ENCODE assay signal across 14 cellular contexts in the genomic region with DNA sequence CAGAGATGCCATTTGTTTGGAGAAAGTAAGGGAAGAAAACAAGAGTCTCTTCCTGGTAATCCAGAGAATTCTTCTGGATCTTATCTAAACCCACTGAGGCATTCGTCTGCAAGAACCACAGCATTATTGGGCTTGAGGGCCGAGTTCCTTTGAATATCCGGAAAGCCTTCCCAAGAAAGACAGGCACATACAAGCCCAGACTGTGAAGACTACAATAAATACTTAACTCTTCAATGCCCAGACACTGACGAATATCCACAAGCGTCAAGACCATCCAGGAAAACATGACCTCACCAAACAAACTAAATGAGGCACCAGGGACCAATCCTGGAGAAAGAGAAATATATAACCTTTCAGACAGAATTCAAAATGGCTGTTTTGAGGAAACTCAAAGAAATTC.
DNase-seq lines count a peak whose midpoint lies in the region; TF ChIP-seq lines count a peak whose summit lies in the region.
"Had no signal": no experiment of that assay in that cellular context is flagged by ENCODE, and none has a peak within 500 bp of the region (broad histone marks: within the 10 kb centered on the region; RNA-seq: fewer than 3 reads in every experiment).

No MANE protein-coding gene starts in this region.

- no peak overlapping the region for H3K14ac ChIP-seq in trophoblast cell (ENCODE audit: low read length)

- H3K27me3 ChIP-seq in mammary epithelial cell (ENCODE audit: insufficient read depth, low read length) (no peaks in the 10 kb centered on the region), PC-9 (ENCODE audit: insufficient read depth, low read depth) (no peaks in the 10 kb centered on the region), trophoblast cell (ENCODE audit: insufficient read depth, low read length) (no peaks in the 10 kb centered on the region)

- H3K27ac ChIP-seq in mammary epithelial cell (ENCODE audit: insufficient read depth, low read depth, low read length) (no peak overlapping the region), PC-9 (no peak overlapping the region), trophoblast cell (ENCODE audit: low read depth, low read length) (no peak overlapping the region)

- no peak overlapping the region for H3K18ac ChIP-seq in trophoblast cell (ENCODE audit: low read length)

- no peak overlapping the region for H3K23ac ChIP-seq in trophoblast cell (ENCODE audit: low read length)

- 42% methylated on average over 5 of the region's 5 CpGs for WGBS in mammary epithelial cell (ENCODE audit: low coverage, missing lambda C conversion rate)
- no CpG with 5 or more reads among the region's 5 CpGs for whole genome bisulfite sequencing in trophoblast cell (ENCODE audit: extremely low coverage, insufficient coverage, insufficient read length)

- POLR2A ChIA-PET in PC-9 (lab: Charles Lee; ENCODE audit: unreplicated experiment) = no interaction called here

- peaks cover 9% of the 10 kb centered on the region for H3K4me1 Mint-ChIP-seq in nephron progenitor cell

- no peaks in the 10 kb centered on the region for H4K20me1 ChIP-seq in mammary epithelial cell (ENCODE audit: insufficient read depth, low read length)
- no peaks in the 10 kb centered on the region; the same call in 1 of the 2 replicates for H4K20me1 ChIP-seq in PC-9 (ENCODE audit: insufficient read depth)

- TF ChIP-seq CTCF in mammary epithelial cell (conservative IDR thresholded peaks at IDR 0.05 in 1 of 2, IDR thresholded peaks at IDR 0.05 in 1 of 2; ENCODE audit: extremely low read depth in 1 of 2, insufficient read depth in 1 of 2, low read depth in 1 of 2, low read length in 2 of 2) (no peak), epithelial cell of esophagus (IDR thresholded peaks at IDR 0.05; ENCODE audit: insufficient read depth, low read depth, low read length, missing control alignments) (no peak), nephron progenitor cell (IDR thresholded peaks at IDR 0.05) (no peak), PC-9 (conservative IDR thresholded peaks at IDR 0.05) (no peak)

- H3K27ac Mint-ChIP-seq in nephron progenitor cell = peak overlapping the region; percentile 21
- H3K27ac Mint-ChIP-seq: CD4-positive, alpha-beta memory T cell; HFFc6 had no signal

- dilution Hi-C loops in mammary epithelial cell (cut with HindIII; ENCODE audit: low sequenced_read_pairs) = no loop called here

- intact Hi-C loops in mammary epithelial cell (cut with micrococcal nuclease) (no loop called here), PC-9 (cut with micrococcal nuclease; ENCODE audit: unreplicated experiment) (no loop called here)

- no peak overlapping the region for H2AK5ac ChIP-seq in trophoblast cell (ENCODE audit: low read length)

- CTCF ChIA-PET in mammary epithelial cell (lab: Charles Lee; ENCODE audit: low non-redundant PET) = no interaction called here
- CTCF ChIA-PET in PC-9 (lab: Charles Lee) = no interaction called here

- no peak overlapping the region for H4K12ac ChIP-seq in trophoblast cell (ENCODE audit: low read depth, low read length)

- H3K79me1 ChIP-seq in trophoblast cell (ENCODE audit: low read length) = peaks cover 3% of the 10 kb centered on the region

- peaks cover 31% of the 10 kb centered on the region for H3K9me3 Mint-ChIP-seq in nephron progenitor cell
- H3K9me3 Mint-ChIP-seq: HFFc6 had no signal

- no peak overlapping the region for H2BK12ac ChIP-seq in trophoblast cell (ENCODE audit: low read length)

- no TSS peak for BruUV-seq in mammary epithelial cell (replicated peaks; lab: Mats Ljungman, UMichigan)
- no TSS peak for BruUV-seq in PC-9 (replicated peaks; lab: Mats Ljungman, UMichigan)

- no peak overlapping the region for H4K8ac ChIP-seq in trophoblast cell (ENCODE audit: low read depth, low read length)

- in situ Hi-C loops in mammary epithelial cell (cut with MboI; ENCODE audit: low sequenced_read_pairs in 2 of 2) = no loop called here

- H3K9me3 ChIP-seq in mammary epithelial cell (replicated peaks; ENCODE audit: insufficient read depth, low read length) = no peaks in the 10 kb centered on the region
- 0 out of 2 replicates have a peak, but pooled peaks cover 3% of the 10 kb centered on the region for H3K9me3 ChIP-seq in PC-9 (ENCODE audit: insufficient read depth, low read depth)
- H3K9me3 ChIP-seq in trophoblast cell (ENCODE audit: insufficient read depth, low read depth, low read length) = no peaks in the 10 kb centered on the region
- H3K9me3 ChIP-seq: HAP-1 had no signal

- H3K9ac ChIP-seq in mammary epithelial cell (ENCODE audit: insufficient read depth, low read length) (no peak overlapping the region), trophoblast cell (ENCODE audit: low read length) (no peak overlapping the region)

- H3K27me3 Mint-ChIP-seq in nephron progenitor cell (ENCODE audit: low read depth, poor library complexity) = no peaks in the 10 kb centered on the region
- H3K27me3 Mint-ChIP-seq: CD4-positive, alpha-beta memory T cell had no signal

- no peak overlapping the region for H2BK120ac ChIP-seq in trophoblast cell (ENCODE audit: insufficient read depth, low read length, poor library complexity)

- H4K91ac ChIP-seq in trophoblast cell (ENCODE audit: low read depth, low read length) = no peak overlapping the region

- H3K4me3 ChIP-seq in mammary epithelial cell (replicated peaks in 1 of 3; ENCODE audit: insufficient read depth in 1 of 3, low read depth in 2 of 3, low read length in 3 of 3) (no peak overlapping the region), epithelial cell of esophagus (ENCODE audit: low read length) (no peak overlapping the region), PC-9 (no peak overlapping the region), trophoblast cell (ENCODE audit: low read depth, low read length) (no peak overlapping the region)
- H3K4me3 ChIP-seq: HAP-1 had no signal

- H3K9me2 ChIP-seq in PC-9 (ENCODE audit: insufficient read depth) = no peaks in the 10 kb centered on the region

- H3K4me2 ChIP-seq in mammary epithelial cell (ENCODE audit: insufficient read depth, low read depth, low read length) (no peak overlapping the region), PC-9 (no peak overlapping the region), trophoblast cell (ENCODE audit: low read length) (no peak overlapping the region)

- DNase-seq in mammary epithelial cell = peak; percentile 17
- DNase-seq in epithelial cell of esophagus (ENCODE audit: low read depth) = peak; percentile 59
- DNase-seq in nephron progenitor cell = no peak
- no peak for DNase-seq in PC-9
- DNase-seq in trophoblast cell = no peak
- no peak for DNase-seq in activated naive CD4-positive, alpha-beta T cell treated with anti-CD3 and anti-CD28 coated beads, Interleukin-2, amount 50 U/mL, for 16 hours
- DNase-seq: C1 segment of cervical spinal cord; CD4-positive, alpha-beta memory T cell; COR-L47; DMS153; DND-41; GOT3; HFFc6 had no signal

- H3K4me1 ChIP-seq in mammary epithelial cell (ENCODE audit: insufficient read depth, low read length) = no peaks in the 10 kb centered on the region
- H3K4me1 ChIP-seq in PC-9 (replicated peaks; ENCODE audit: insufficient read depth) = no peaks in the 10 kb centered on the region
- H3K4me1 ChIP-seq in trophoblast cell (ENCODE audit: control insufficient read depth in 1 of 2, insufficient read depth in 2 of 2, low read length in 2 of 2) = no peaks in the 10 kb centered on the region
- H3K4me1 ChIP-seq: HAP-1 had no signal

- H3K79me2 ChIP-seq in mammary epithelial cell (ENCODE audit: insufficient read depth, low read length) = no peaks in the 10 kb centered on the region
- no peaks in the 10 kb centered on the region for H3K79me2 ChIP-seq in PC-9 (ENCODE audit: low read depth)
- no peaks in the 10 kb centered on the region for H3K79me2 ChIP-seq in trophoblast cell (ENCODE audit: control insufficient read depth, insufficient read depth, low read length, poor library complexity)

- H3K4ac ChIP-seq in trophoblast cell (ENCODE audit: low read depth, low read length) = no peak overlapping the region

- no peak overlapping the region for H3K4me3 Mint-ChIP-seq in nephron progenitor cell
- H3K4me3 Mint-ChIP-seq: CD4-positive, alpha-beta memory T cell; HFFc6 had no signal

- H2AFZ ChIP-seq in mammary epithelial cell (ENCODE audit: low read depth, low read length) (no peak overlapping the region), PC-9 (no peak overlapping the region), trophoblast cell (ENCODE audit: insufficient read depth, low read length, poor library complexity) (no peak overlapping the region)

- H2BK5ac ChIP-seq in trophoblast cell (ENCODE audit: low read depth, low read length, poor library complexity) = no peak overlapping the region

- no peaks in the 10 kb centered on the region for H3K36me3 ChIP-seq in mammary epithelial cell (ENCODE audit: insufficient read depth, low read length)
- peaks cover 15% of the 10 kb centered on the region for H3K36me3 ChIP-seq in PC-9 (ENCODE audit: low read depth)
- peaks cover 0 to 2% of the 10 kb centered on the region in 2 experiments for H3K36me3 ChIP-seq in trophoblast cell (ENCODE audit: control insufficient read depth in 1 of 2, insufficient read depth in 2 of 2, low read length in 2 of 2)
- H3K36me3 ChIP-seq: HAP-1 had no signal

- 0 out of 2 replicates have a peak, but pooled peaks cover 4% of the 10 kb centered on the region for H3F3A ChIP-seq in PC-9 (ENCODE audit: insufficient read depth, low read depth)

- H3K36me3 Mint-ChIP-seq in nephron progenitor cell (ENCODE audit: low read depth) = peaks cover 78% of the 10 kb centered on the region

Comparison
In these comparisons a context has a peak if more than half of its experiments do, and no peak if none do; other contexts are left out.
1. DNase-seq: peak in mammary epithelial cell (single experiment) and epithelial cell of esophagus (single experiment); none in nephron progenitor cell (single experiment), PC-9 (0 of 2), trophoblast cell (0 of 2) and activated naive CD4-positive, alpha-beta T cell treated with anti-CD3 and anti-CD28 coated beads, Interleukin-2, amount 50 U/mL, for 16 hours (single experiment).